24 cellular contexts compared by ENCODE assay signal in the genomic region with DNA sequence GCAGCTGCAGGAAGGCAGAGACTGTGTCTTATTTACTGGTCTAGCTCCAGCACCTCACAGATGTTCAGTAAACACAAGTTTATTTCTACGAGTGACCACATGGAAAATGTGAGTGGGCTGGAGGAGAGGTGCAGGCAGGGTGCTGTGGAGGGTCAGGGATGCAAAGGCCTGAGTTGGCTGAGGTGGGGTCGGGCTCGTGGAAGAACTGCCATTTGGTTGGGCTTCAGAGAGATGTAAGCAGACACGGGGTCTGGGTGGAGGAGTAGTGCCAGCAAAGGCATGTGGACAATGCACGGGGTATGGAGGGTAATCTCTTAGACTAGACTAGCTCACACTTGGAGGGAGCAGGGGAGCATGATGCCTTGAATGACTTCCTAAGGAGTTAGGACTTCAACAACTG.
A peak's percentile ranks its signal among the peaks of the same experiment; 100 is the strongest.
DNase-seq lines count a peak whose midpoint lies in the region; ATAC-seq, FAIRE-seq and TF ChIP-seq lines count a peak whose summit lies in the region.
"Had no signal": no experiment of that assay in that cellular context is flagged by ENCODE, and none has a peak within 500 bp of the region (broad histone marks: within the 10 kb centered on the region; RNA-seq: fewer than 3 reads in every experiment).

No MANE protein-coding gene starts in this region.

- ATAC-seq in activated naive CD8-positive, alpha-beta T cell treated with anti-CD3 and anti-CD28 coated beads, Interleukin-2, amount 10 ng/mL, durations not matched to agents 7 days and 5 days (ENCODE audit: low read depth), result no peak
- ATAC-seq in gastroesophageal sphincter, result no peak
- ATAC-seq: A549, K562, Right ventricle myocardium inferior had no signal

- TF ChIP-seq CTCF in kidney (IDR thresholded peaks at IDR 0.05; ENCODE audit: borderline replicate concordance, extremely low read depth, insufficient read depth) (no peak), GM10266 (IDR thresholded peaks at IDR 0.05; ENCODE audit: control insufficient read depth, insufficient read depth, low read depth, missing control alignments) (no peak), gastroesophageal sphincter (IDR thresholded peaks at IDR 0.05) (no peak)

- peaks cover 8% of the 10 kb centered on the region for H3K9me3 Mint-ChIP-seq in activated naive CD8-positive, alpha-beta T cell treated with anti-CD3 and anti-CD28 coated beads, Interleukin-2, amount 10 ng/mL, durations not matched to agents 7 days and 5 days
- no peaks in the 10 kb centered on the region for H3K9me3 Mint-ChIP-seq in activated naive CD8-positive, alpha-beta T cell treated with anti-CD3 and anti-CD28 coated beads for 36 hours
- H3K9me3 Mint-ChIP-seq: T-helper 2 cell treated with Interferon-gamma antibody and Interleukin-4, amounts not matched to agents 5 μg/mL and 100 μg/mL, for 36 hours had no signal

- H3K4me3 Mint-ChIP-seq in activated naive CD8-positive, alpha-beta T cell treated with anti-CD3 and anti-CD28 coated beads, Interleukin-2, amount 10 ng/mL, durations not matched to agents 7 days and 5 days, result no peak overlapping the region
- no peak overlapping the region for H3K4me3 Mint-ChIP-seq in activated naive CD8-positive, alpha-beta T cell treated with anti-CD3 and anti-CD28 coated beads for 36 hours
- H3K4me3 Mint-ChIP-seq: activated CD4-positive, alpha-beta T cell treated with anti-CD3 and anti-CD28 coated beads, Interleukin-2, amount 10 ng/mL, durations not matched to agents 7 days and 5 days; B cell; dendritic cell treated with granulocyte-macrophage colony-stimulating factor and Interleukin-4, amounts not matched to agents 40 ng/mL and 50 ng/mL, for 4 days; T-helper 2 cell treated with Interferon-gamma antibody and Interleukin-4, amounts not matched to agents 5 μg/mL and 100 μg/mL, for 36 hours had no signal

- no peaks in the 10 kb centered on the region for H3K9me3 ChIP-seq in kidney (ENCODE audit: control insufficient read depth in 1 of 2, low read length in 2 of 2)
- H3K9me3 ChIP-seq in gastroesophageal sphincter, result no peaks in the 10 kb centered on the region
- H3K9me3 ChIP-seq: A549, MG63 had no signal

- H3K27me3 Mint-ChIP-seq in activated naive CD8-positive, alpha-beta T cell treated with anti-CD3 and anti-CD28 coated beads, Interleukin-2, amount 10 ng/mL, durations not matched to agents 7 days and 5 days, result peaks cover 8% of the 10 kb centered on the region
- peaks cover 23% of the 10 kb centered on the region for H3K27me3 Mint-ChIP-seq in activated naive CD8-positive, alpha-beta T cell treated with anti-CD3 and anti-CD28 coated beads for 36 hours

- H3K27me3 ChIP-seq in gastroesophageal sphincter, result peaks cover 19% of the 10 kb centered on the region
- H3K27me3 ChIP-seq: brain microvascular endothelial cell, MG63 had no signal

- peak; percentile 11 for DNase-seq in activated naive CD8-positive, alpha-beta T cell treated with anti-CD3 and anti-CD28 coated beads, Interleukin-2, amount 10 ng/mL, durations not matched to agents 7 days and 5 days
- no peak for DNase-seq in activated naive CD8-positive, alpha-beta T cell treated with anti-CD3 and anti-CD28 coated beads for 36 hours
- DNase-seq in activated CD8-positive, alpha-beta memory T cell treated with anti-CD3 and anti-CD28 coated beads for 24 hours, result peak; percentile 9
- DNase-seq in kidney (peak; percentile 24), GM10266 (ENCODE audit: extremely low spot score) (no peak), DMS114 treated with DMSO at 0.1 percent for 48 hours (lab: John Stamatoyannopoulos, UW; ENCODE audit: unreplicated experiment) (no peak)
- DNase-seq in stimulated activated CD8-positive, alpha-beta memory T cell treated with anti-CD3 and anti-CD28 coated beads, Interleukin-4, amount 100 ng/mL, for 48 hours, result peak; percentile 17
- DNase-seq: activated CD4-positive, alpha-beta T cell treated with anti-CD3 and anti-CD28 coated beads, Interleukin-2, amount 10 ng/mL, durations not matched to agents 7 days and 5 days; activated gamma-delta T cell; brain microvascular endothelial cell; GDM1; glutamatergic neuron; mesenchymal stem cell; MG63; naive B cell; NCI-H1436 treated with DMSO at 0.1 percent for 48 hours; occipital lobe had no signal

- no peak overlapping the region for H3K9ac ChIP-seq in kidney (ENCODE audit: low read length in 2 of 2)

- no peak for FAIRE-seq in kidney (lab: Jason Lieb, UNC)
- FAIRE-seq: A549, K562 had no signal

- intact Hi-C loops in kidney (cut with DNase I), result no loop called here

- H3K4me1 ChIP-seq in kidney (ENCODE audit: control insufficient read depth in 1 of 2, insufficient read depth in 1 of 2, low read depth in 1 of 2, low read length in 2 of 2), result no peaks in the 10 kb centered on the region
- no peaks in the 10 kb centered on the region for H3K4me1 ChIP-seq in gastroesophageal sphincter
- H3K4me1 ChIP-seq: A549 had no signal

- H3K36me3 ChIP-seq in kidney (ENCODE audit: control insufficient read depth in 1 of 2, insufficient read depth in 2 of 2, low read length in 2 of 2), result no peaks in the 10 kb centered on the region
- no peaks in the 10 kb centered on the region for H3K36me3 ChIP-seq in gastroesophageal sphincter
- H3K36me3 ChIP-seq: MG63 had no signal

- 75% methylated on average over 5 of the region's 5 CpGs; no CpG with 5 or more reads in 1 of the 2 donors for WGBS in gastroesophageal sphincter (ENCODE audit: low coverage in 1 of 2), 2 donors

- no peaks in the 10 kb centered on the region for H3K36me3 Mint-ChIP-seq in activated naive CD8-positive, alpha-beta T cell treated with anti-CD3 and anti-CD28 coated beads, Interleukin-2, amount 10 ng/mL, durations not matched to agents 7 days and 5 days
- H3K36me3 Mint-ChIP-seq in activated naive CD8-positive, alpha-beta T cell treated with anti-CD3 and anti-CD28 coated beads for 36 hours, result no peaks in the 10 kb centered on the region

- H3K27ac Mint-ChIP-seq in activated naive CD8-positive, alpha-beta T cell treated with anti-CD3 and anti-CD28 coated beads, Interleukin-2, amount 10 ng/mL, durations not matched to agents 7 days and 5 days, result no peak overlapping the region
- no peak overlapping the region for H3K27ac Mint-ChIP-seq in activated naive CD8-positive, alpha-beta T cell treated with anti-CD3 and anti-CD28 coated beads for 36 hours
- H3K27ac Mint-ChIP-seq: activated CD4-positive, alpha-beta T cell treated with anti-CD3 and anti-CD28 coated beads, Interleukin-2, amount 10 ng/mL, durations not matched to agents 7 days and 5 days; B cell; dendritic cell treated with granulocyte-macrophage colony-stimulating factor and Interleukin-4, amounts not matched to agents 40 ng/mL and 50 ng/mL, for 4 days; naive B cell; T-helper 2 cell treated with Interferon-gamma antibody and Interleukin-4, amounts not matched to agents 5 μg/mL and 100 μg/mL, for 36 hours had no signal

- H3K4me3 ChIP-seq in kidney (ENCODE audit: low read length in 2 of 2) (no peak overlapping the region), gastroesophageal sphincter (no peak overlapping the region)
- H3K4me3 ChIP-seq: A549, K562, MG63 had no signal

- TF ChIP-seq EP300 in gastroesophageal sphincter (IDR thresholded peaks at IDR 0.05), result no peak

- POLR2A ChIA-PET in activated naive CD8-positive, alpha-beta T cell treated with anti-CD3 and anti-CD28 coated beads, Interleukin-2, amount 10 ng/mL, durations not matched to agents 7 days and 5 days (lab: Charles Lee), result no interaction called here

- no peak for TF ChIP-seq POLR2A in gastroesophageal sphincter (IDR thresholded peaks at IDR 0.05)

- H3K4me1 Mint-ChIP-seq in activated naive CD8-positive, alpha-beta T cell treated with anti-CD3 and anti-CD28 coated beads, Interleukin-2, amount 10 ng/mL, durations not matched to agents 7 days and 5 days, result no peaks in the 10 kb centered on the region
- no peaks in the 10 kb centered on the region for H3K4me1 Mint-ChIP-seq in activated naive CD8-positive, alpha-beta T cell treated with anti-CD3 and anti-CD28 coated beads for 36 hours
- H3K4me1 Mint-ChIP-seq: activated CD4-positive, alpha-beta T cell treated with anti-CD3 and anti-CD28 coated beads, Interleukin-2, amount 10 ng/mL, durations not matched to agents 7 days and 5 days; B cell; naive B cell had no signal

- H3K27ac ChIP-seq in kidney (ENCODE audit: low read depth in 2 of 2, low read length in 2 of 2) (no peak overlapping the region), gastroesophageal sphincter (no peak overlapping the region)
- H3K27ac ChIP-seq: A549, brain microvascular endothelial cell had no signal

Comparison
In these comparisons a context has a peak if more than half of its experiments do, and no peak if none do; other contexts are left out.
1. DNase-seq: peak in activated naive CD8-positive, alpha-beta T cell treated with anti-CD3 and anti-CD28 coated beads, Interleukin-2, amount 10 ng/mL, durations not matched to agents 7 days and 5 days (single experiment), activated CD8-positive, alpha-beta memory T cell treated with anti-CD3 and anti-CD28 coated beads for 24 hours (single experiment), kidney (single experiment) and stimulated activated CD8-positive, alpha-beta memory T cell treated with anti-CD3 and anti-CD28 coated beads, Interleukin-4, amount 100 ng/mL, for 48 hours (single experiment); none in activated naive CD8-positive, alpha-beta T cell treated with anti-CD3 and anti-CD28 coated beads for 36 hours (single experiment), GM10266 (single experiment) and DMS114 treated with DMSO at 0.1 percent for 48 hours (single experiment).